Comparison of ENCODE assay signal across 22 cellular contexts in genomic region chr10:23106508-23106907, GRCh38. TPM values are rescaled to one million over a fixed set of nuclear protein-coding genes. Genes with fewer than 3 reads are reported as not detected.
A peak's percentile ranks its signal among the peaks of the same experiment; 100 is the strongest.
DNase-seq lines count a peak whose midpoint lies in the region; ATAC-seq and TF ChIP-seq lines count a peak whose summit lies in the region.
"Had no signal": no experiment of that assay in that cellular context is flagged by ENCODE, and none has a peak within 500 bp of the region (broad histone marks: within the 10 kb centered on the region; RNA-seq: fewer than 3 reads in every experiment).

No MANE protein-coding gene starts in this region.

- no peaks in the 10 kb centered on the region for H3K4me1 Mint-ChIP-seq in T-helper 2 cell treated with Interferon-gamma antibody and Interleukin-4, amounts not matched to agents 5 μg/mL and 100 μg/mL, for 36 hours (ENCODE audit: low read depth)
- H3K4me1 Mint-ChIP-seq: activated CD4-positive, alpha-beta T cell treated with anti-CD3 and anti-CD28 coated beads, Interleukin-2, amount 10 ng/mL, durations not matched to agents 24 days and 14 days had no signal

- H3K27ac ChIP-seq in left lung, result no peak overlapping the region
- H3K27ac ChIP-seq: 22Rv1, heart right ventricle, upper lobe of left lung had no signal

- H3K36me3 ChIP-seq in left lung, result peaks cover 0 to 61% of the 10 kb centered on the region in 2 donors

- H3K27me3 ChIP-seq in left lung, result no peaks in the 10 kb centered on the region
- H3K27me3 ChIP-seq: heart right ventricle, upper lobe of left lung had no signal

- no peaks in the 10 kb centered on the region for H3K9me3 Mint-ChIP-seq in T-helper 2 cell treated with Interferon-gamma antibody and Interleukin-4, amounts not matched to agents 5 μg/mL and 100 μg/mL, for 36 hours
- H3K9me3 Mint-ChIP-seq: activated CD4-positive, alpha-beta T cell treated with anti-CD3 and anti-CD28 coated beads, Interleukin-2, amount 10 ng/mL, durations not matched to agents 24 days and 14 days; CD4-positive, CD25-positive, alpha-beta regulatory T cell had no signal

- ATAC-seq in left lung, result no peak
- ATAC-seq: left ventricle myocardium superior; naive thymus-derived CD4-positive, alpha-beta T cell had no signal

- no peak for TF ChIP-seq CTCF in left lung (IDR thresholded peaks at IDR 0.05)

- H3K27ac Mint-ChIP-seq in T-helper 2 cell treated with Interferon-gamma antibody and Interleukin-4, amounts not matched to agents 5 μg/mL and 100 μg/mL, for 36 hours, result no peak overlapping the region
- H3K27ac Mint-ChIP-seq: activated CD4-positive, alpha-beta T cell treated with anti-CD3 and anti-CD28 coated beads, Interleukin-2, amount 10 ng/mL, durations not matched to agents 24 days and 14 days; CD4-positive, CD25-positive, alpha-beta regulatory T cell; naive thymus-derived CD4-positive, alpha-beta T cell; T-helper 1 cell treated with Interleukin-12 subunit alpha and Interleukin-12 subunit beta and Interleukin-4 antibody, amounts not matched to agents 30 μg/mL and 1 μg/mL, for 36 hours had no signal

- H3K9me3 ChIP-seq in left lung, result no peaks in the 10 kb centered on the region
- H3K9me3 ChIP-seq: upper lobe of left lung had no signal

- H3K4me3 Mint-ChIP-seq in T-helper 2 cell treated with Interferon-gamma antibody and Interleukin-4, amounts not matched to agents 5 μg/mL and 100 μg/mL, for 36 hours, result no peak overlapping the region
- H3K4me3 Mint-ChIP-seq: activated CD4-positive, alpha-beta T cell treated with anti-CD3 and anti-CD28 coated beads, Interleukin-2, amount 10 ng/mL, durations not matched to agents 24 days and 14 days; CD4-positive, CD25-positive, alpha-beta regulatory T cell; naive thymus-derived CD4-positive, alpha-beta T cell; T-helper 1 cell treated with Interleukin-12 subunit alpha and Interleukin-12 subunit beta and Interleukin-4 antibody, amounts not matched to agents 30 μg/mL and 1 μg/mL, for 36 hours had no signal

- H3K4me3 ChIP-seq in left lung, result no peak overlapping the region
- H3K4me3 ChIP-seq: heart right ventricle, smooth muscle cell, upper lobe of left lung had no signal

- peaks cover 21% of the 10 kb centered on the region for H3K36me3 Mint-ChIP-seq in T-helper 2 cell treated with Interferon-gamma antibody and Interleukin-4, amounts not matched to agents 5 μg/mL and 100 μg/mL, for 36 hours (ENCODE audit: low read depth)

- DNase-seq in DMS79 (lab: John Stamatoyannopoulos, UW) (peak; percentile 14), DMS79 treated with DMSO at 0.1 percent for 48 hours (lab: John Stamatoyannopoulos, UW) (no peak), NCI-H187 treated with DMSO at 0.1 percent for 48 hours (lab: John Stamatoyannopoulos, UW) (peak; percentile 87), NCI-H748 treated with DMSO at 0.1 percent for 48 hours (lab: John Stamatoyannopoulos, UW) (peak; percentile 18), iPS-NIHi7 (ENCODE audit: extremely low spot score) (peak; percentile 23), mucosa of gallbladder (ENCODE audit: low spot score) (no peak), left lung (no peak)
- DNase-seq in T-helper 2 cell treated with Interferon-gamma antibody and Interleukin-4, amounts not matched to agents 5 μg/mL and 100 μg/mL, for 36 hours (ENCODE audit: low spot score), result no peak
- DNase-seq: activated CD4-positive, alpha-beta T cell treated with anti-CD3 and anti-CD28 coated beads, Interleukin-2, amount 10 ng/mL, durations not matched to agents 24 days and 14 days; activated naive CD4-positive, alpha-beta T cell; activated T-cell treated with anti-CD3 and anti-CD28 coated beads, Interleukin-2, amount 50 U/mL, for 48 hours; CD4-positive, CD25-positive, alpha-beta regulatory T cell; effector CD8-positive, alpha-beta T cell; foreskin fibroblast; heart right ventricle; left ventricle myocardium superior; naive thymus-derived CD4-positive, alpha-beta T cell; substantia nigra; upper lobe of left lung had no signal

- no peaks in the 10 kb centered on the region for H3K4me1 ChIP-seq in left lung
- H3K4me1 ChIP-seq: heart right ventricle, upper lobe of left lung had no signal

- no peaks in the 10 kb centered on the region for H3K27me3 Mint-ChIP-seq in T-helper 2 cell treated with Interferon-gamma antibody and Interleukin-4, amounts not matched to agents 5 μg/mL and 100 μg/mL, for 36 hours (ENCODE audit: low read depth)
- H3K27me3 Mint-ChIP-seq: activated CD4-positive, alpha-beta T cell treated with anti-CD3 and anti-CD28 coated beads, Interleukin-2, amount 10 ng/mL, durations not matched to agents 24 days and 14 days; CD4-positive, CD25-positive, alpha-beta regulatory T cell; naive thymus-derived CD4-positive, alpha-beta T cell had no signal

- intact Hi-C loops in left lung (cut with DNase I), result no loop called here

RNA-seq across cellular contexts. Expression of gene MSRB2, which starts 11.1 kb away (rescaled TPM):
- total RNA-seq in mucosa of gallbladder (45.5 TPM), left lung (10 to 100 TPM; 28.0 to 29.1 TPM)

Comparison
In these comparisons a context has a peak if more than half of its experiments do, and no peak if none do; other contexts are left out.
1. DNase-seq: peak in DMS79 (single experiment), NCI-H187 treated with DMSO at 0.1 percent for 48 hours (single experiment), NCI-H748 treated with DMSO at 0.1 percent for 48 hours (single experiment) and iPS-NIHi7 (single experiment); none in DMS79 treated with DMSO at 0.1 percent for 48 hours (single experiment), mucosa of gallbladder (single experiment), left lung (0 of 2) and T-helper 2 cell treated with Interferon-gamma antibody and Interleukin-4, amounts not matched to agents 5 μg/mL and 100 μg/mL, for 36 hours (single experiment).